1 cellular context compared by ENCODE assay signal in the genomic region with DNA sequence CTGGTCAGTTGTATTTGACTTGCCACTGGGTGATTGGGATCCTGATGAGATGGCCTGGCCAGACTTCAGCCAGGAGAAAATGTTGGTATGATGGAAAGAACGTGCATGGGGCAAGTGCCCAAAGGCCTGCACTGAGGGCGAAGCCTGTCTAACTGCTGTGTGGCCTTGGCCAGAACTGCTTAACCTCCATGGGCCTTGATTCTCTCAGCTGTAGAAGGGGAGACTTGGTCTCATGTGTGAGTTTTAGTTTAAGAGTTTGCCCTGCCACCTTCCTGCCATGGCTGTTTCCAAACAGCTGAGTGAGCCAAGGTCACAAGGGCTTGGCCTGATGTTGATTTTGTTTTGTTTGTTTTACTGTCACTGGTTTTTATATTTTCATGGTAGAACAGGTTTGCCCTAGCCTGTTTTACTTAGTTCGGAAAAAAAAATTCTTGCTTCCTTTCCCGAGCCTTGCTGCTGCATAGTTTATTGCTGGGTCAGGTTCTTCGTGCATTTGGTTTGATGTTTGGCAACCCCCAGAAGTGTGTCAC.
TF ChIP-seq lines count a peak whose summit lies in the region.

No MANE protein-coding gene starts in this region.

TF ChIP-seq in HepG2, 621 proteins besides CTCF, POLR2A, EP300 and RAD21 (continued from another document and continues in another):
- TF ChIP-seq, protein P1, sequence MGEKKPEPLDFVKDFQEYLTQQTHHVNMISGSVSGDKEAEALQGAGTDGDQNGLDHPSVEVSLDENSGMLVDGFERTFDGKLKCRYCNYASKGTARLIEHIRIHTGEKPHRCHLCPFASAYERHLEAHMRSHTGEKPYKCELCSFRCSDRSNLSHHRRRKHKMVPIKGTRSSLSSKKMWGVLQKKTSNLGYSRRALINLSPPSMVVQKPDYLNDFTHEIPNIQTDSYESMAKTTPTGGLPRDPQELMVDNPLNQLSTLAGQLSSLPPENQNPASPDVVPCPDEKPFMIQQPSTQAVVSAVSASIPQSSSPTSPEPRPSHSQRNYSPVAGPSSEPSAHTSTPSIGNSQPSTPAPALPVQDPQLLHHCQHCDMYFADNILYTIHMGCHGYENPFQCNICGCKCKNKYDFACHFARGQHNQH (CRISPR knock-in tag; IDR thresholded peaks at IDR 0.05): peak; percentile 84; the same call in 1 of the 2 replicates
- TF ChIP-seq ZBTB8A (CRISPR knock-in tag; IDR thresholded peaks at IDR 0.05; ENCODE audit: borderline replicate concordance, low read depth) (no peak), ZNF224 (CRISPR knock-in tag; IDR thresholded peaks at IDR 0.05) (no peak), ZBTB7B (CRISPR knock-in tag; IDR thresholded peaks at IDR 0.05) (no peak), KLF9 (CRISPR knock-in tag; IDR thresholded peaks at IDR 0.05; ENCODE audit: low read depth) (no peak), ZSCAN20 (CRISPR knock-in tag; IDR thresholded peaks at IDR 0.05; ENCODE audit: borderline replicate concordance) (no peak), MEF2D (CRISPR knock-in tag; IDR thresholded peaks at IDR 0.05) (peak; percentile 71), NAIF1 (CRISPR knock-in tag; IDR thresholded peaks at IDR 0.05; ENCODE audit: borderline replicate concordance) (no peak), NFYC (CRISPR knock-in tag; IDR thresholded peaks at IDR 0.05) (no peak), ZNF326 (CRISPR knock-in tag; IDR thresholded peaks at IDR 0.05; ENCODE audit: borderline replicate concordance) (no peak), BRD4 (CRISPR knock-in tag; IDR thresholded peaks at IDR 0.05) (no peak), CHCHD3 (CRISPR knock-in tag; IDR thresholded peaks at IDR 0.05) (no peak), NR2F1 (CRISPR knock-in tag; IDR thresholded peaks at IDR 0.05) (peak; percentile 91 to 92), ZNF777 (CRISPR knock-in tag; IDR thresholded peaks at IDR 0.05) (no peak), ERF (CRISPR knock-in tag; IDR thresholded peaks at IDR 0.05) (peak; percentile 87; the same call in 1 of the 2 replicates), ZNF598 (CRISPR knock-in tag; IDR thresholded peaks at IDR 0.05; ENCODE audit: borderline replicate concordance) (no peak), HOXA3 (CRISPR knock-in tag; IDR thresholded peaks at IDR 0.05) (peak; percentile 71), HMGA1 (CRISPR knock-in tag; conservative IDR thresholded peaks at IDR 0.05) (no peak), RBFOX2 (IDR thresholded peaks at IDR 0.05; ENCODE audit: low read depth, low read length) (no peak), ZFP36L2 (CRISPR knock-in tag; IDR thresholded peaks at IDR 0.05) (no peak), CBX2 (IDR thresholded peaks at IDR 0.05; ENCODE audit: low read depth, low read length) (no peak), CBX2 (CRISPR knock-in tag; IDR thresholded peaks at IDR 0.05; ENCODE audit: low read depth) (no peak), ZNF10 (CRISPR knock-in tag; IDR thresholded peaks at IDR 0.05; ENCODE audit: borderline replicate concordance, low read depth) (no peak), MAZ (IDR thresholded peaks at IDR 0.05; ENCODE audit: borderline replicate concordance, low read depth, low read length) (no peak), MAZ (CRISPR knock-in tag; IDR thresholded peaks at IDR 0.05; ENCODE audit: low read depth) (no peak; the same call in 1 of the 2 replicates), ZNF572 (CRISPR knock-in tag; IDR thresholded peaks at IDR 0.05) (no peak), ZNF674 (CRISPR knock-in tag; IDR thresholded peaks at IDR 0.05; ENCODE audit: low read depth) (no peak), FOXJ3 (CRISPR knock-in tag; IDR thresholded peaks at IDR 0.05; ENCODE audit: borderline replicate concordance) (peak; percentile 77; the same call in 1 of the 2 replicates), POLR2G (IDR thresholded peaks at IDR 0.05; ENCODE audit: low read depth, low read length) (no peak), MIER3 (CRISPR knock-in tag; IDR thresholded peaks at IDR 0.05; ENCODE audit: borderline replicate concordance) (peak; percentile 86; the same call in 1 of the 2 replicates), ATRX (CRISPR knock-in tag; IDR thresholded peaks at IDR 0.05; ENCODE audit: borderline replicate concordance) (no peak), RBM22 (optimal IDR thresholded peaks at IDR 0.05; ENCODE audit: low read length) (no peak), ZNF138 (CRISPR knock-in tag; IDR thresholded peaks at IDR 0.05; ENCODE audit: low read depth) (no peak), KLF13 (CRISPR knock-in tag; IDR thresholded peaks at IDR 0.05) (no peak), ZNF746 (CRISPR knock-in tag; IDR thresholded peaks at IDR 0.05) (no peak; the same call in 1 of the 2 replicates), ISX (CRISPR knock-in tag; conservative IDR thresholded peaks at IDR 0.05) (no peak), CCDC6 (CRISPR knock-in tag; IDR thresholded peaks at IDR 0.05) (no peak), ZNF841 (CRISPR knock-in tag; IDR thresholded peaks at IDR 0.05; ENCODE audit: borderline replicate concordance) (no peak), SRSF9 (IDR thresholded peaks at IDR 0.05; ENCODE audit: borderline replicate concordance, insufficient read depth, low read depth, low read length, poor library complexity, severe bottlenecking) (no peak), BRCA1 (CRISPR knock-in tag; IDR thresholded peaks at IDR 0.05) (no peak)
- TF ChIP-seq, protein P2, sequence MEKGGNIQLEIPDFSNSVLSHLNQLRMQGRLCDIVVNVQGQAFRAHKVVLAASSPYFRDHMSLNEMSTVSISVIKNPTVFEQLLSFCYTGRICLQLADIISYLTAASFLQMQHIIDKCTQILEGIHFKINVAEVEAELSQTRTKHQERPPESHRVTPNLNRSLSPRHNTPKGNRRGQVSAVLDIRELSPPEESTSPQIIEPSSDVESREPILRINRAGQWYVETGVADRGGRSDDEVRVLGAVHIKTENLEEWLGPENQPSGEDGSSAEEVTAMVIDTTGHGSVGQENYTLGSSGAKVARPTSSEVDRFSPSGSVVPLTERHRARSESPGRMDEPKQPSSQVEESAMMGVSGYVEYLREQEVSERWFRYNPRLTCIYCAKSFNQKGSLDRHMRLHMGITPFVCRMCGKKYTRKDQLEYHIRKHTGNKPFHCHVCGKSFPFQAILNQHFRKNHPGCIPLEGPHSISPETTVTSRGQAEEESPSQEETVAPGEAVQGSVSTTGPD (CRISPR knock-in tag; IDR thresholded peaks at IDR 0.05): no peak
- TF ChIP-seq, protein P3, sequence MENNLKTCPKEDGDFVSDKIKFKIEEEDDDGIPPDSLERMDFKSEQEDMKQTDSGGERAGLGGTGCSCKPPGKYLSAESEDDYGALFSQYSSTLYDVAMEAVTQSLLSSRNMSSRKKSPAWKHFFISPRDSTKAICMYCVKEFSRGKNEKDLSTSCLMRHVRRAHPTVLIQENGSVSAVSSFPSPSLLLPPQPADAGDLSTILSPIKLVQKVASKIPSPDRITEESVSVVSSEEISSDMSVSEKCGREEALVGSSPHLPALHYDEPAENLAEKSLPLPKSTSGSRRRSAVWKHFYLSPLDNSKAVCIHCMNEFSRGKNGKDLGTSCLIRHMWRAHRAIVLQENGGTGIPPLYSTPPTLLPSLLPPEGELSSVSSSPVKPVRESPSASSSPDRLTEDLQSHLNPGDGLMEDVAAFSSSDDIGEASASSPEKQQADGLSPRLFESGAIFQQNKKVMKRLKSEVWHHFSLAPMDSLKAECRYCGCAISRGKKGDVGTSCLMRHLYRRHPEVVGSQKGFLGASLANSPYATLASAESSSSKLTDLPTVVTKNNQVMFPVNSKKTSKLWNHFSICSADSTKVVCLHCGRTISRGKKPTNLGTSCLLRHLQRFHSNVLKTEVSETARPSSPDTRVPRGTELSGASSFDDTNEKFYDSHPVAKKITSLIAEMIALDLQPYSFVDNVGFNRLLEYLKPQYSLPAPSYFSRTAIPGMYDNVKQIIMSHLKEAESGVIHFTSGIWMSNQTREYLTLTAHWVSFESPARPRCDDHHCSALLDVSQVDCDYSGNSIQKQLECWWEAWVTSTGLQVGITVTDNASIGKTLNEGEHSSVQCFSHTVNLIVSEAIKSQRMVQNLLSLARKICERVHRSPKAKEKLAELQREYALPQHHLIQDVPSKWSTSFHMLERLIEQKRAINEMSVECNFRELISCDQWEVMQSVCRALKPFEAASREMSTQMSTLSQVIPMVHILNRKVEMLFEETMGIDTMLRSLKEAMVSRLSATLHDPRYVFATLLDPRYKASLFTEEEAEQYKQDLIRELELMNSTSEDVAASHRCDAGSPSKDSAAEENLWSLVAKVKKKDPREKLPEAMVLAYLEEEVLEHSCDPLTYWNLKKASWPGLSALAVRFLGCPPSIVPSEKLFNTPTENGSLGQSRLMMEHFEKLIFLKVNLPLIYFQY (CRISPR knock-in tag; IDR thresholded peaks at IDR 0.05; ENCODE audit: borderline replicate concordance): no peak; the same call in 1 of the 2 replicates
- TF ChIP-seq, protein P4, sequence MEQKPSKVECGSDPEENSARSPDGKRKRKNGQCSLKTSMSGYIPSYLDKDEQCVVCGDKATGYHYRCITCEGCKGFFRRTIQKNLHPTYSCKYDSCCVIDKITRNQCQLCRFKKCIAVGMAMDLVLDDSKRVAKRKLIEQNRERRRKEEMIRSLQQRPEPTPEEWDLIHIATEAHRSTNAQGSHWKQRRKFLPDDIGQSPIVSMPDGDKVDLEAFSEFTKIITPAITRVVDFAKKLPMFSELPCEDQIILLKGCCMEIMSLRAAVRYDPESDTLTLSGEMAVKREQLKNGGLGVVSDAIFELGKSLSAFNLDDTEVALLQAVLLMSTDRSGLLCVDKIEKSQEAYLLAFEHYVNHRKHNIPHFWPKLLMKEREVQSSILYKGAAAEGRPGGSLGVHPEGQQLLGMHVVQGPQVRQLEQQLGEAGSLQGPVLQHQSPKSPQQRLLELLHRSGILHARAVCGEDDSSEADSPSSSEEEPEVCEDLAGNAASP (CRISPR knock-in tag; IDR thresholded peaks at IDR 0.05; ENCODE audit: borderline replicate concordance): peak; percentile 73; the same call in 1 of the 2 replicates
- TF ChIP-seq, protein P5, sequence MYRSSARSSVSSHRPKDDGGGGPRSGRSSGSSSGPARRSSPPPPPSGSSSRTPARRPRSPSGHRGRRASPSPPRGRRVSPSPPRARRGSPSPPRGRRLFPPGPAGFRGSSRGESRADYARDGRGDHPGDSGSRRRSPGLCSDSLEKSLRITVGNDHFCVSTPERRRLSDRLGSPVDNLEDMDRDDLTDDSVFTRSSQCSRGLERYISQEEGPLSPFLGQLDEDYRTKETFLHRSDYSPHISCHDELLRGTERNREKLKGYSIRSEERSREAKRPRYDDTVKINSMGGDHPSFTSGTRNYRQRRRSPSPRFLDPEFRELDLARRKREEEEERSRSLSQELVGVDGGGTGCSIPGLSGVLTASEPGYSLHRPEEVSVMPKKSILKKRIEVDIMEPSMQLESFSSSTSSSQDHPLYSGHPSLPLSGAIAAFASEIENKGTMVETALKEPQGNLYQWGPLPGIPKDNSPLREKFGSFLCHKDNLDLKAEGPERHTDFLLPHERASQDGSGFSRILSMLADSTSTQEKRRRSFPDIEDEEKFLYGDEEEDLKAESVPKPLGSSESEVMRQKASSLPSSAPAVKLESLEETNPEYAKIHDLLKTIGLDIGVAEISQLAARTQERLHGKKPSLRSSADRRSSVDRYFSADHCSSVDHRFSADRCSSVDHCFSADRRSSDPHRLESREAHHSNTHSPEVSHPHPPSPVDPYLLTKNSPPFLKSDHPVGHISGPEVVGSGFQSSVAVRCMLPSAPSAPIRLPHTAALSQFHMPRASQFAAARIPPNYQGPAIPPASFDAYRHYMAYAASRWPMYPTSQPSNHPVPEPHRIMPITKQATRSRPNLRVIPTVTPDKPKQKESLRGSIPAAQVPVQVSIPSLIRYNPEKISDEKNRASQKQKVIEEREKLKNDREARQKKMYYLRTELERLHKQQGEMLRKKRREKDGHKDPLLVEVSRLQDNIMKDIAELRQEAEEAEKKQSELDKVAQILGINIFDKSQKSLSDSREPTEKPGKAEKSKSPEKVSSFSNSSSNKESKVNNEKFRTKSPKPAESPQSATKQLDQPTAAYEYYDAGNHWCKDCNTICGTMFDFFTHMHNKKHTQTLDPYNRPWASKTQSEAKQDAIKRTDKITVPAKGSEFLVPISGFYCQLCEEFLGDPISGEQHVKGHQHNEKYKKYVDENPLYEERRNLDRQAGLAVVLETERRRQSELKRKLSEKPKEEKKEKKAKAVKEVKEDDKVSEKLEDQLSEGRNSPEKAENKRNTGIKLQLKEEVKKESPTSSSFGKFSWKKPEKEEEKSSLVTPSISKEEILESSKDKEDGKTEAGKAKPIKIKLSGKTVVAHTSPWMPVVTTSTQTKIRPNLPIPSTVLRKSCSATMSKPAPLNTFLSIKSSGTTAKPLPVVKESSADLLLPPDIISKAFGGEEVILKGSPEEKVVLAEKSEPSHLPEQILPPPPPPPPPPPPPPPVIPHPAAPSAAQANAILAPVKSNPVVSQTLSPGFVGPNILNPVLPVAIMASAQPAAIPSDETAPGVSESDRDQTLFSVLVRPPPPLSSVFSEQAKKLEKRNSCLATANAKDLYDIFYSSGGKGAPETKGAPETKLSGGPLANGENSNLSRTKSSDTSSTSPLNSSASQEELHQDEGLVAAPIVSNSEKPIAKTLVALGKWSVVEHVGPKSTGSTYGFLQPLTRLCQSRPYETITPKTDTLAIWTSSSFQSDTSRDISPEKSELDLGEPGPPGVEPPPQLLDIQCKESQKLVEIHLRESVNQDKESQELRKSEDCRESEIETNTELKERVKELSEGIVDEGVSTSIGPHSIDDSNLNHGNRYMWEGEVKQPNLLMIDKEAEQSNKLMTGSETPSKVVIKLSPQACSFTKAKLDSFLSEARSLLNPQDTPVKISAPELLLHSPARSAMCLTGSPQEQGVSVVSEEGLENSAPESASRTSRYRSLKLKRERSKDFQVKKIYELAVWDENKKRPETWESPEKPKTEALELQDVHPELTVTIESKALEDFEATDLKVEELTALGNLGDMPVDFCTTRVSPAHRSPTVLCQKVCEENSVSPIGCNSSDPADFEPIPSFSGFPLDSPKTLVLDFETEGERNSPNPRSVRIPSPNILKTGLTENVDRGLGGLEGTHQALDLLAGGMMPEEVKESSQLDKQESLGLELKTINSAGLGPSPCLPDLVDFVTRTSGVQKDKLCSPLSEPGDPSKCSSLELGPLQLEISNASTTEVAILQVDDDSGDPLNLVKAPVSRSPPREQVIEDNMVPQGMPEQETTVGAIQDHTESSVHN (CRISPR knock-in tag; IDR thresholded peaks at IDR 0.05): 0 out of 2 replicates have a peak, but pooled peaks have one; percentile 19
- TF ChIP-seq, protein P6, sequence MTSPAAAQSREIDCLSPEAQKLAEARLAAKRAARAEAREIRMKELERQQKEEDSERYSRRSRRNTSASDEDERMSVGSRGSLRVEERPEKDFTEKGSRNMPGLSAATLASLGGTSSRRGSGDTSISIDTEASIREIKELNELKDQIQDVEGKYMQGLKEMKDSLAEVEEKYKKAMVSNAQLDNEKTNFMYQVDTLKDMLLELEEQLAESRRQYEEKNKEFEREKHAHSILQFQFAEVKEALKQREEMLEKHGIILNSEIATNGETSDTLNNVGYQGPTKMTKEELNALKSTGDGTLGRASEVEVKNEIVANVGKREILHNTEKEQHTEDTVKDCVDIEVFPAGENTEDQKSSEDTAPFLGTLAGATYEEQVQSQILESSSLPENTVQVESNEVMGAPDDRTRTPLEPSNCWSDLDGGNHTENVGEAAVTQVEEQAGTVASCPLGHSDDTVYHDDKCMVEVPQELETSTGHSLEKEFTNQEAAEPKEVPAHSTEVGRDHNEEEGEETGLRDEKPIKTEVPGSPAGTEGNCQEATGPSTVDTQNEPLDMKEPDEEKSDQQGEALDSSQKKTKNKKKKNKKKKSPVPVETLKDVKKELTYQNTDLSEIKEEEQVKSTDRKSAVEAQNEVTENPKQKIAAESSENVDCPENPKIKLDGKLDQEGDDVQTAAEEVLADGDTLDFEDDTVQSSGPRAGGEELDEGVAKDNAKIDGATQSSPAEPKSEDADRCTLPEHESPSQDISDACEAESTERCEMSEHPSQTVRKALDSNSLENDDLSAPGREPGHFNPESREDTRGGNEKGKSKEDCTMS (CRISPR knock-in tag; conservative IDR thresholded peaks at IDR 0.05): no peak
